ENCODE assay signal across 29 cellular contexts in genomic region chr3:7562892-7563291, GRCh38.
"Had no signal": no experiment of that assay in that cellular context is flagged by ENCODE, and none has a peak within 500 bp of the region (broad histone marks: within the 10 kb centered on the region; RNA-seq: fewer than 3 reads in every experiment).

No MANE protein-coding gene starts in this region.

- H3K4me1 ChIP-seq: colonic mucosa, heart left ventricle, left ventricle myocardium inferior had no signal

- DNase-seq: activated CD4-positive, alpha-beta memory T cell treated with anti-CD3 and anti-CD28 coated beads, Interleukin-2, amount 10 ng/mL, durations not matched to agents 7 days and 5 days; activated CD4-positive, alpha-beta T cell treated with anti-CD3 and anti-CD28 coated beads, Interleukin-2, amount 10 ng/mL, durations not matched to agents 24 days and 14 days; activated CD8-positive, alpha-beta memory T cell treated with anti-CD3 and anti-CD28 coated beads, Interleukin-2, amount 50 U/mL, for 48 hours; activated T-cell treated with anti-CD3 and anti-CD28 coated beads, Interleukin-2, amount 50 U/mL, for 24 hours; anterior cingulate cortex; cerebellar nuclear complex; colonic mucosa; effector CD8-positive, alpha-beta T cell; heart left ventricle; immature natural killer cell; left ventricle myocardium inferior; naive B cell; nephron progenitor cell; retina; stimulated activated CD4-positive, alpha-beta T cell treated with anti-CD3 and anti-CD28 coated beads, Interleukin-12 subunit alpha, Interleukin-12 subunit beta, amount 100 ng/mL, for 4 hours; stimulated activated CD4-positive, alpha-beta T cell treated with anti-CD3 and anti-CD28 coated beads, Interleukin-4, amount 100 ng/mL, for 24 hours; SW 1271; T-helper 9 cell; trophoblast cell; WERI-Rb-1 had no signal

- H3K27ac ChIP-seq: cardiac muscle cell, colonic mucosa, heart left ventricle, left ventricle myocardium inferior, neutrophil, skin epidermis, thoracic aorta, WERI-Rb-1 had no signal

- H3K27me3 ChIP-seq: cardiac muscle cell, colonic mucosa, heart left ventricle, neutrophil had no signal

- H3K36me3 ChIP-seq: cardiac muscle cell, colonic mucosa, heart left ventricle, left ventricle myocardium inferior, neutrophil, thoracic aorta, WERI-Rb-1 had no signal

- H3K9me3 ChIP-seq: colonic mucosa, heart left ventricle, left ventricle myocardium inferior, neutrophil, thoracic aorta had no signal

- H3K4me3 ChIP-seq: cardiac muscle cell, colonic mucosa, heart left ventricle, left ventricle myocardium inferior, lung, skin epidermis, thoracic aorta had no signal

- FAIRE-seq: urothelium cell line had no signal

- ATAC-seq: activated CD4-positive, CD25-positive, alpha-beta regulatory T cell treated with anti-CD3 and anti-CD28 coated beads, Interleukin-2, amount 50 U/mL, for 24 hours; heart left ventricle; sciatic nerve; stimulated activated effector memory CD8-positive, alpha-beta T cell treated with anti-CD3 and anti-CD28 coated beads, Interleukin-12 subunit alpha, Interleukin-12 subunit beta, amount 100 ng/mL, for 72 hours had no signal
